In genomic region chr6:148565321-148565926, GRCh38 we compare ENCODE assay signal across 26 cellular contexts.
DNase-seq lines count a peak whose midpoint lies in the region; ATAC-seq and TF ChIP-seq lines count a peak whose summit lies in the region.
"Had no signal": no experiment of that assay in that cellular context is flagged by ENCODE, and none has a peak within 500 bp of the region (broad histone marks: within the 10 kb centered on the region; RNA-seq: fewer than 3 reads in every experiment).

No MANE protein-coding gene starts in this region.

- H3K23ac ChIP-seq in H9 (ENCODE audit: insufficient read length, low read depth, low read length), result no peak overlapping the region

- H3K27ac ChIP-seq in left ventricle myocardium inferior (replicated peaks), result no peak overlapping the region
- H3K27ac ChIP-seq in ascending aorta, result peak overlapping the region; percentile 0 to 3
- no peak overlapping the region for H3K27ac ChIP-seq in H9 (ENCODE audit: insufficient read length, low read depth, low read length)
- H3K27ac ChIP-seq: VCaP had no signal

- H3K4ac ChIP-seq in H9 (ENCODE audit: low read depth, low read length), result no peak overlapping the region

- no peaks in the 10 kb centered on the region for H3K79me1 ChIP-seq in H9 (ENCODE audit: insufficient read depth, low read depth, low read length, poor library complexity, severe bottlenecking)

- no peak overlapping the region for H4K5ac ChIP-seq in H9 (ENCODE audit: insufficient read length, low read depth, low read length)

- no peak overlapping the region for H4K91ac ChIP-seq in H9 (ENCODE audit: insufficient read length, low read depth, low read length)

- no peak overlapping the region for H3K9ac ChIP-seq in H9 (ENCODE audit: extremely low read depth, insufficient read length, low read length)

- DNase-seq in left cardiac atrium (peak; percentile 32), left ventricle myocardium inferior (no peak), ascending aorta (ENCODE audit: low spot score in 2 of 2) (no peak), fibroblast of pulmonary artery (ENCODE audit: low read depth) (peak; percentile 40), posterior cingulate gyrus (no peak), H9 (no peak)
- DNase-seq: activated CD4-positive, alpha-beta T cell treated with anti-CD3 and anti-CD28 coated beads, Interleukin-2, amount 50 U/mL, for 48 hours; activated CD8-positive, alpha-beta memory T cell treated with anti-CD3 and anti-CD28 coated beads, Interleukin-2, amount 50 U/mL, for 48 hours; cerebellar nuclear complex; effector CD8-positive, alpha-beta T cell; H7; Kasumi-1; mesendoderm; NCI-H187; NCI-H2171 treated with DMSO at 0.1 percent for 48 hours; NCI-H524; occipital lobe; stimulated activated naive CD8-positive, alpha-beta T cell treated with anti-CD3 and anti-CD28 coated beads, Interleukin-15, Interleukin-2, amounts not matched to agents 100 U/mL and 50 U/mL, for 24 hours; T-helper 17 cell had no signal

- no peaks in the 10 kb centered on the region for H3K9me3 Mint-ChIP-seq in stimulated activated memory B cell treated with anti-CD40 and anti-IgM and Interleukin-4, amounts not matched to agents 10 μg/mL and 1 μg/mL and 100 μg/mL, for 72 hours
- H3K9me3 Mint-ChIP-seq in H9, result peaks cover 5 to 6% of the 10 kb centered on the region in 2 experiments; a peak in 4 of 5 replicates
- H3K9me3 Mint-ChIP-seq: activated naive CD4-positive, alpha-beta T cell treated with anti-CD3 and anti-CD28 coated beads, Interleukin-2, amount 50 U/mL, for 24 hours; activated T-helper 17 cell treated with anti-CD3 and anti-CD28 coated beads, Interleukin-2, amount 50 U/mL, for 72 hours had no signal

- no peak overlapping the region for H3K56ac ChIP-seq in H9 (ENCODE audit: insufficient read length, low read depth, low read length)

- no peaks in the 10 kb centered on the region for H3K36me3 Mint-ChIP-seq in stimulated activated memory B cell treated with anti-CD40 and anti-IgM and Interleukin-4, amounts not matched to agents 10 μg/mL and 1 μg/mL and 100 μg/mL, for 72 hours
- H3K36me3 Mint-ChIP-seq in H9 (ENCODE audit: insufficient read depth in 1 of 3, low read depth in 3 of 3), result peaks cover 2 to 8% (median 4%) of the 10 kb centered on the region in 3 experiments; a peak in 5 of 7 replicates
- H3K36me3 Mint-ChIP-seq: activated naive CD4-positive, alpha-beta T cell treated with anti-CD3 and anti-CD28 coated beads, Interleukin-2, amount 50 U/mL, for 24 hours; CD14-positive monocyte had no signal

- H3K4me1 ChIP-seq in left ventricle myocardium inferior (peaks cover 8% of the 10 kb centered on the region), ascending aorta (peaks cover 7 to 12% of the 10 kb centered on the region in 2 donors), H9 (ENCODE audit: insufficient read depth, low read length) (no peaks in the 10 kb centered on the region)

- no peak overlapping the region for H3K14ac ChIP-seq in H9 (ENCODE audit: insufficient read depth, low read length)

- no peak overlapping the region for H2BK5ac ChIP-seq in H9 (ENCODE audit: insufficient read length, low read length)

- H3K4me2 ChIP-seq in H9 (ENCODE audit: insufficient read depth, insufficient read length, low read length), result no peak overlapping the region

- H3K18ac ChIP-seq in H9 (ENCODE audit: insufficient read length, low read depth, low read length), result no peak overlapping the region

- H3K27me3 ChIP-seq in left ventricle myocardium inferior (ENCODE audit: low read depth), result peaks cover 8% of the 10 kb centered on the region
- no peaks in the 10 kb centered on the region for H3K27me3 ChIP-seq in ascending aorta
- H3K27me3 ChIP-seq in H9 (ENCODE audit: insufficient read depth, low read length), result peaks cover 3% of the 10 kb centered on the region; the same call in 1 of the 2 replicates

- H3K9me3 ChIP-seq in left ventricle myocardium inferior (replicated peaks) (no peaks in the 10 kb centered on the region), ascending aorta (no peaks in the 10 kb centered on the region), H9 (ENCODE audit: control insufficient read depth, low read depth, low read length) (no peaks in the 10 kb centered on the region)

- H3T11ph ChIP-seq in H9 (ENCODE audit: low read length), result no peak overlapping the region

- no peak overlapping the region for H2BK12ac ChIP-seq in H9 (ENCODE audit: insufficient read length, low read depth, low read length)

- H3K23me2 ChIP-seq in H9 (ENCODE audit: insufficient read length, low read depth, low read length, poor library complexity, severe bottlenecking), result no peaks in the 10 kb centered on the region

- no peak for TF ChIP-seq CTCF in left ventricle myocardium inferior (IDR thresholded peaks at IDR 0.05; ENCODE audit: borderline replicate concordance)
- no peak for TF ChIP-seq CTCF in ascending aorta (IDR thresholded peaks at IDR 0.05)
- TF ChIP-seq CTCF in fibroblast of pulmonary artery (IDR thresholded peaks at IDR 0.05; ENCODE audit: low read length, missing control alignments), result no peak
- TF ChIP-seq CTCF in H9 (conservative IDR thresholded peaks at IDR 0.05), result no peak

- peak overlapping the region; percentile 60 for H3K27ac Mint-ChIP-seq in stimulated activated memory B cell treated with anti-CD40 and anti-IgM and Interleukin-4, amounts not matched to agents 10 μg/mL and 1 μg/mL and 100 μg/mL, for 72 hours
- no peak overlapping the region for H3K27ac Mint-ChIP-seq in H9
- H3K27ac Mint-ChIP-seq: activated naive CD4-positive, alpha-beta T cell treated with anti-CD3 and anti-CD28 coated beads, Interleukin-2, amount 50 U/mL, for 24 hours; activated T-helper 17 cell treated with anti-CD3 and anti-CD28 coated beads, Interleukin-2, amount 50 U/mL, for 72 hours; T-helper 17 cell had no signal

- no CpG with 5 or more reads among the region's 8 CpGs for WGBS in H9 (ENCODE audit: extremely low coverage, insufficient read length, low lambda C conversion rate)

- no peaks in the 10 kb centered on the region for H3K79me2 ChIP-seq in H9 (ENCODE audit: insufficient read depth, low read length)

- peaks cover 18% of the 10 kb centered on the region for H3K4me1 Mint-ChIP-seq in stimulated activated memory B cell treated with anti-CD40 and anti-IgM and Interleukin-4, amounts not matched to agents 10 μg/mL and 1 μg/mL and 100 μg/mL, for 72 hours
- H3K4me1 Mint-ChIP-seq in H9, result peaks cover 0 to under 1% of the 10 kb centered on the region in 2 experiments; a peak in 1 of 4 replicates
- H3K4me1 Mint-ChIP-seq: activated naive CD4-positive, alpha-beta T cell treated with anti-CD3 and anti-CD28 coated beads, Interleukin-2, amount 50 U/mL, for 24 hours had no signal

- no peak overlapping the region for H2AK5ac ChIP-seq in H9 (ENCODE audit: insufficient read length, low read length)

- no peak overlapping the region for H2AFZ ChIP-seq in H9 (ENCODE audit: low read length)

- no peak overlapping the region for H2BK15ac ChIP-seq in H9 (ENCODE audit: low read depth, low read length)

- H3K36me3 ChIP-seq in left ventricle myocardium inferior, result no peaks in the 10 kb centered on the region
- no peaks in the 10 kb centered on the region for H3K36me3 ChIP-seq in ascending aorta

- H2BK120ac ChIP-seq in H9 (ENCODE audit: low read depth, low read length, poor library complexity, severe bottlenecking), result no peak overlapping the region

- H3K4me3 ChIP-seq in left ventricle myocardium inferior (no peak overlapping the region), ascending aorta (peak overlapping the region in 1 of 2 donors; percentile 33), fibroblast of pulmonary artery (replicated peaks; ENCODE audit: low read depth, low read length) (no peak overlapping the region)
- H3K4me3 ChIP-seq: GM12878 had no signal

- H3K27me3 Mint-ChIP-seq in stimulated activated memory B cell treated with anti-CD40 and anti-IgM and Interleukin-4, amounts not matched to agents 10 μg/mL and 1 μg/mL and 100 μg/mL, for 72 hours, result peaks cover 5% of the 10 kb centered on the region
- H3K27me3 Mint-ChIP-seq in H9 (ENCODE audit: low read depth), result peaks cover 19% of the 10 kb centered on the region

- no peak overlapping the region for H3K4me3 Mint-ChIP-seq in stimulated activated memory B cell treated with anti-CD40 and anti-IgM and Interleukin-4, amounts not matched to agents 10 μg/mL and 1 μg/mL and 100 μg/mL, for 72 hours
- H3K4me3 Mint-ChIP-seq in H9, result no peak overlapping the region
- H3K4me3 Mint-ChIP-seq: activated naive CD4-positive, alpha-beta T cell treated with anti-CD3 and anti-CD28 coated beads, Interleukin-2, amount 50 U/mL, for 24 hours; T-helper 17 cell had no signal

- no peak overlapping the region for H4K8ac ChIP-seq in H9 (replicated peaks; ENCODE audit: insufficient read length, low read depth, low read length)

- H2BK20ac ChIP-seq in H9 (ENCODE audit: low read depth, low read length, poor library complexity, severe bottlenecking), result no peak overlapping the region

- H4K20me1 ChIP-seq in H9 (ENCODE audit: control insufficient read depth, insufficient read depth, insufficient read length), result no peaks in the 10 kb centered on the region

- ATAC-seq in left cardiac atrium, result peak; percentile 48 to 79
- ATAC-seq in stimulated activated memory B cell treated with anti-CD40 and anti-IgM and Interleukin-4, amounts not matched to agents 10 μg/mL and 1 μg/mL and 100 μg/mL, for 72 hours, result no peak
- no peak for ATAC-seq in GM18502 (IDR thresholded peaks at IDR 0.05; ENCODE audit: poor library complexity, unreplicated experiment)

- intact Hi-C loops in left cardiac atrium (cut with DNase I), result no loop called here
- intact Hi-C loops in left ventricle myocardium inferior (cut with micrococcal nuclease), result no loop called here
- intact Hi-C loops in ascending aorta (cut with DNase I), result no loop called here
- intact Hi-C loops in posterior cingulate gyrus (cut with DNase I), result no loop called here

Comparison
In these comparisons a context has a peak if more than half of its experiments do, and no peak if none do; other contexts are left out.
1. DNase-seq: peak in left cardiac atrium (single experiment) and fibroblast of pulmonary artery (single experiment); none in left ventricle myocardium inferior (single experiment), ascending aorta (0 of 2), posterior cingulate gyrus (0 of 10) and H9 (single experiment).
2. ATAC-seq: peak in left cardiac atrium (2 of 2); none in stimulated activated memory B cell treated with anti-CD40 and anti-IgM and Interleukin-4, amounts not matched to agents 10 μg/mL and 1 μg/mL and 100 μg/mL, for 72 hours (single experiment) and GM18502 (single experiment).
3. H3K27ac ChIP-seq: peak in ascending aorta (2 of 2); none in left ventricle myocardium inferior (single experiment) and H9 (single experiment).